ENCODE assay signal across 16 cellular contexts in genomic region chr1:2866415-2867086, GRCh38.
DNase-seq lines count a peak whose midpoint lies in the region; ATAC-seq and TF ChIP-seq lines count a peak whose summit lies in the region.
"Had no signal": no experiment of that assay in that cellular context is flagged by ENCODE, and none has a peak within 500 bp of the region (broad histone marks: within the 10 kb centered on the region; RNA-seq: fewer than 3 reads in every experiment).

No MANE protein-coding gene starts in this region.

- ATAC-seq in central memory CD8-positive, alpha-beta T cell (replicated peaks; ENCODE audit: extremely low read depth, poor library complexity, severe bottlenecking), result no peak
- ATAC-seq in psoas muscle, result no peak
- ATAC-seq: SK-N-SH treated with all-trans-retinoic acid at 6 μM for 48 hours had no signal

- DNase-seq in NCI-H2029 (lab: John Stamatoyannopoulos, UW) (peak; percentile 13), NCI-H2029 treated with DMSO at 0.1 percent for 48 hours (lab: John Stamatoyannopoulos, UW) (no peak), NCI-H2196 (lab: John Stamatoyannopoulos, UW; ENCODE audit: unreplicated experiment) (peak; percentile 66), psoas muscle (peak; percentile 10 to 29), ureter (ENCODE audit: low spot score) (no peak), GM10266 (ENCODE audit: extremely low spot score) (no peak)
- no peak for DNase-seq in central memory CD8-positive, alpha-beta T cell (ENCODE audit: low spot score in 2 of 2)
- DNase-seq: BE2C; H7; HFFc6; MG63; NCI-H1694; NCI-H774; NK-92 treated with Interleukin-12 subunit alpha and Interleukin-12 subunit beta, amount 100 ng/mL, for 24 hours had no signal

- no peaks in the 10 kb centered on the region for H3K9me3 Mint-ChIP-seq in central memory CD8-positive, alpha-beta T cell

- H3K27me3 Mint-ChIP-seq in central memory CD8-positive, alpha-beta T cell, result peaks cover 9% of the 10 kb centered on the region

- peak overlapping the region; percentile 53 for H3K27ac Mint-ChIP-seq in central memory CD8-positive, alpha-beta T cell (ENCODE audit: low read depth)
- H3K27ac Mint-ChIP-seq: HFFc6 had no signal

- H3K4me3 Mint-ChIP-seq in central memory CD8-positive, alpha-beta T cell, result no peak overlapping the region
- H3K4me3 Mint-ChIP-seq: HFFc6 had no signal

- H3K27me3 ChIP-seq in psoas muscle (ENCODE audit: insufficient read depth in 3 of 3, low read length in 2 of 3), result peaks cover 0 to 35% (median 14%) of the 10 kb centered on the region in 3 donors

- H3K4me1 ChIP-seq in psoas muscle, result no peaks in the 10 kb centered on the region
- H3K4me1 ChIP-seq: A549, BE2C had no signal

- intact Hi-C loops in psoas muscle (cut with DNase I), result no loop called here

- H3K4me1 Mint-ChIP-seq in central memory CD8-positive, alpha-beta T cell, result no peaks in the 10 kb centered on the region

- no peak overlapping the region for H3K4me3 ChIP-seq in psoas muscle
- H3K4me3 ChIP-seq: A549, MG63 had no signal

- 60 to 71% (median 60%) methylated on average over 26 of the region's 26 CpGs for WGBS in psoas muscle, 3 donors

- no peaks in the 10 kb centered on the region for H3K36me3 Mint-ChIP-seq in central memory CD8-positive, alpha-beta T cell (ENCODE audit: insufficient read depth)

- H3K36me3 ChIP-seq in psoas muscle (ENCODE audit: insufficient read depth in 1 of 2, low read depth in 1 of 2), result no peaks in the 10 kb centered on the region
- H3K36me3 ChIP-seq: BE2C, MG63 had no signal

- peaks cover 10% of the 10 kb centered on the region for H3K9me3 ChIP-seq in psoas muscle
- H3K9me3 ChIP-seq: BE2C had no signal

- H3K27ac ChIP-seq in psoas muscle, result no peak overlapping the region
- H3K27ac ChIP-seq: A549 had no signal

- no peak for TF ChIP-seq CTCF in psoas muscle (IDR thresholded peaks at IDR 0.05)
- TF ChIP-seq CTCF in GM10266 (IDR thresholded peaks at IDR 0.05; ENCODE audit: control insufficient read depth, insufficient read depth, low read depth, missing control alignments), result no peak

Comparison
In these comparisons a context has a peak if more than half of its experiments do, and no peak if none do; other contexts are left out.
1. DNase-seq: peak in NCI-H2029 (single experiment), NCI-H2196 (single experiment) and psoas muscle (2 of 2); none in NCI-H2029 treated with DMSO at 0.1 percent for 48 hours (single experiment), central memory CD8-positive, alpha-beta T cell (0 of 2), ureter (single experiment) and GM10266 (single experiment).